8 cellular contexts compared by ENCODE assay signal in genomic region chr22:29369460-29369859, GRCh38. TPM values are rescaled to one million over a fixed set of nuclear protein-coding genes. Genes with fewer than 3 reads are reported as not detected.
DNase-seq lines count a peak whose midpoint lies in the region; ATAC-seq and TF ChIP-seq lines count a peak whose summit lies in the region.

No MANE protein-coding gene starts in this region.

- H4K5ac ChIP-seq in IMR-90 (ENCODE audit: low read depth, low read length), result no peak overlapping the region

- H3K4ac ChIP-seq in IMR-90 (ENCODE audit: low read depth, low read length), result no peak overlapping the region

- H2BK5ac ChIP-seq in IMR-90 (ENCODE audit: low read depth, low read length, poor library complexity, severe bottlenecking), result no peak overlapping the region

- CTCF ChIA-PET in IMR-90 (lab: Yijun Ruan, JAX) (no interaction called here), GM10248 (lab: Yijun Ruan, JAX) (no interaction called here)

- H3K27ac ChIP-seq in IMR-90 (ENCODE audit: insufficient read depth, low read length) (no peak overlapping the region), layer of hippocampus (ENCODE audit: low read depth, low read length) (peak overlapping the region; percentile 55)

- intact Hi-C loops in IMR-90 (cut with micrococcal nuclease), result no loop called here

- no peak overlapping the region for H4K91ac ChIP-seq in IMR-90 (ENCODE audit: insufficient read depth, low read depth, low read length)

- no peak overlapping the region for H2BK15ac ChIP-seq in IMR-90 (ENCODE audit: low read depth, low read length)

- H3K14ac ChIP-seq in IMR-90 (replicated peaks; ENCODE audit: low read depth, low read length), result no peak overlapping the region

- H3K36me3 ChIP-seq in IMR-90 (ENCODE audit: control insufficient read depth, insufficient read depth, low read length), result no peaks in the 10 kb centered on the region

- no TSS peak for BruUV-seq in IMR-90 (replicated peaks; lab: Mats Ljungman, UMichigan)

- no peak overlapping the region for H3K23ac ChIP-seq in IMR-90 (ENCODE audit: low read depth, low read length)

- POLR2A ChIA-PET in IMR-90 (lab: Charles Lee; ENCODE audit: unreplicated experiment) (no interaction called here), GM10248 (lab: Yijun Ruan, JAX) (no interaction called here)

- H2BK120ac ChIP-seq in IMR-90 (ENCODE audit: low read depth, low read length), result no peak overlapping the region

- H3K9ac ChIP-seq in IMR-90 (ENCODE audit: low read depth, low read length), result no peak overlapping the region

- no peak overlapping the region for H2AK9ac ChIP-seq in IMR-90 (replicated peaks; ENCODE audit: low read depth, low read length, poor library complexity)

- H2AK5ac ChIP-seq in IMR-90 (ENCODE audit: low read depth, low read length), result no peak overlapping the region

- ATAC-seq in IMR-90 (ENCODE audit: low read depth), result peak; percentile 96

- H3K4me1 ChIP-seq in IMR-90 (ENCODE audit: control insufficient read depth, insufficient read depth, low read length), result no peaks in the 10 kb centered on the region

- no peak for TF ChIP-seq RAD21 in IMR-90 (IDR thresholded peaks at IDR 0.05; ENCODE audit: low read length)

- dilution Hi-C loops in IMR-90 (cut with HindIII; ENCODE audit: low sequenced_read_pairs, unreplicated experiment), result no loop called here

- 0 out of 2 replicates have a peak overlapping the region, but pooled peaks have one; percentile 23 for H3K4me2 ChIP-seq in IMR-90 (ENCODE audit: low read depth, low read length)

- no peak overlapping the region for H3K4me3 ChIP-seq in IMR-90 (ENCODE audit: insufficient read depth, low read depth, low read length)

- 29% methylated on average over 1 of the region's 9 CpGs; no CpG with 5 or more reads in 1 of the 2 experiments for WGBS in IMR-90 (ENCODE audit: extremely low coverage in 2 of 2, insufficient read length in 1 of 2), 2 experiments

- H3K9me3 ChIP-seq in IMR-90 (ENCODE audit: control insufficient read depth, insufficient read depth, low read length), result no peaks in the 10 kb centered on the region

- DNase-seq in IMR-90 (peak; percentile 76), cerebellar cortex (ENCODE audit: low spot score) (peak; percentile 51), superior temporal gyrus (ENCODE audit: extremely low spot score) (peak; percentile 68), NCI-H510A treated with DMSO at 0.1 percent for 48 hours (lab: John Stamatoyannopoulos, UW) (no peak), NCI-H2171 treated with DMSO at 0.1 percent for 48 hours (lab: John Stamatoyannopoulos, UW) (no peak), dedifferentiated amniotic fluid mesenchymal stem cell (ENCODE audit: extremely low spot score) (no peak), GM10248 (ENCODE audit: extremely low spot score) (no peak)

- peak overlapping the region in 1 of 2 experiments; percentile 43; a peak in 1 of 4 replicates for H4K8ac ChIP-seq in IMR-90 (ENCODE audit: low read depth in 2 of 2, low read length in 2 of 2)

- peak overlapping the region; percentile 6 for H2AFZ ChIP-seq in IMR-90 (replicated peaks; ENCODE audit: low read length, poor library complexity)

- peaks cover 18 to 44% of the 10 kb centered on the region in 2 experiments for H3K79me1 ChIP-seq in IMR-90 (ENCODE audit: low read depth in 1 of 2, low read length in 2 of 2)

- TF ChIP-seq CTCF in IMR-90 (conservative IDR thresholded peaks at IDR 0.05; ENCODE audit: low read depth, low read length) (no peak), GM10248 (IDR thresholded peaks at IDR 0.05; ENCODE audit: control extremely low read depth, extremely low read depth, low read depth, missing control alignments) (no peak)

- H3K9me1 ChIP-seq in IMR-90 (ENCODE audit: insufficient read depth, low read length), result peaks cover 3% of the 10 kb centered on the region; the same call in 1 of the 2 replicates

- no peak overlapping the region for H2BK20ac ChIP-seq in IMR-90 (ENCODE audit: low read depth, low read length)

- no peak for TF ChIP-seq POLR2A in IMR-90 (IDR thresholded peaks at IDR 0.05; ENCODE audit: low read depth, low read length)

- H3K27me3 ChIP-seq in IMR-90 (ENCODE audit: control insufficient read depth, insufficient read depth, low read length) (no peaks in the 10 kb centered on the region), layer of hippocampus (ENCODE audit: control insufficient read depth, insufficient read depth, low read length) (no peaks in the 10 kb centered on the region)

- no peak overlapping the region for H3K18ac ChIP-seq in IMR-90 (ENCODE audit: low read depth, low read length)

- in situ Hi-C loops in IMR-90 (cut with MboI; ENCODE audit: low sequenced_read_pairs), result no loop called here

- H4K20me1 ChIP-seq in IMR-90 (ENCODE audit: insufficient read depth, low read length), result no peaks in the 10 kb centered on the region

- H3K56ac ChIP-seq in IMR-90 (ENCODE audit: extremely low read depth, insufficient read depth, low read length), result 0 out of 2 replicates have a peak overlapping the region, but pooled peaks have one; percentile 13

TF ChIP-seq in IMR-90, 13 proteins besides CTCF, POLR2A, EP300 and RAD21:
- TF ChIP-seq FOS (IDR thresholded peaks at IDR 0.05; ENCODE audit: low read depth, low read length) (peak; percentile 44; the same call in 1 of the 2 replicates), MAZ (IDR thresholded peaks at IDR 0.05; ENCODE audit: borderline replicate concordance, low read depth, low read length) (no peak), CEBPB (IDR thresholded peaks at IDR 0.05; ENCODE audit: low read depth, low read length) (peak; percentile 81), MXI1 (IDR thresholded peaks at IDR 0.05; ENCODE audit: borderline replicate concordance, low read depth, low read length) (no peak), ELK1 (IDR thresholded peaks at IDR 0.05; ENCODE audit: borderline replicate concordance, low read depth, low read length) (no peak), SMC3 (IDR thresholded peaks at IDR 0.05; ENCODE audit: low read depth, low read length) (no peak)

RNA-seq across cellular contexts. Expression of gene AP1B1, which starts 18.9 kb away (rescaled TPM):
- total RNA-seq in IMR-90 (2012; rRNA removed), result 65.5 and 70.8 TPM in 2 replicates
- 55.7 and 62.3 TPM in 2 replicates for polyA plus RNA-seq in IMR-90 (2012; rRNA removed)
- polyA plus RNA-seq in IMR-90 (2012; cell fraction: cytosol; rRNA removed), result 40.7 and 58.5 TPM in 2 replicates
- 53.6 and 100 TPM in 2 replicates for polyA plus RNA-seq in IMR-90 (2012; cell fraction: nucleus; rRNA removed; ENCODE audit: low replicate concordance)

RNA-seq across cellular contexts. Expression of gene RASL10A, which starts 54.0 kb away (rescaled TPM):
- total RNA-seq in IMR-90 (2012; rRNA removed), result not detected in 2 replicates
- 0.07 and 0.26 TPM in 2 replicates for polyA plus RNA-seq in IMR-90 (2012; rRNA removed)
- polyA plus RNA-seq in IMR-90 (2012; cell fraction: cytosol; rRNA removed), result 0.22 TPM in 1 of 2 replicates, not detected in the other
- polyA plus RNA-seq in IMR-90 (2012; cell fraction: nucleus; rRNA removed; ENCODE audit: low replicate concordance), result 0.89 and 2.7 TPM in 2 replicates

Comparison
In these comparisons a context has a peak if more than half of its experiments do, and no peak if none do; other contexts are left out.
1. DNase-seq: peak in IMR-90 (single experiment), cerebellar cortex (single experiment) and superior temporal gyrus (single experiment); none in NCI-H510A treated with DMSO at 0.1 percent for 48 hours (single experiment), NCI-H2171 treated with DMSO at 0.1 percent for 48 hours (single experiment), dedifferentiated amniotic fluid mesenchymal stem cell (single experiment) and GM10248 (single experiment).